In genomic region chr5:140219068-140219971, GRCh38 we compare ENCODE assay signal across 11 cellular contexts. TPM values are rescaled to one million over a fixed set of nuclear protein-coding genes. Genes with fewer than 3 reads are reported as not detected.
DNase-seq lines count a peak whose midpoint lies in the region; ATAC-seq, FAIRE-seq and TF ChIP-seq lines count a peak whose summit lies in the region.
"Had no signal": no experiment of that assay in that cellular context is flagged by ENCODE, and none has a peak within 500 bp of the region (broad histone marks: within the 10 kb centered on the region; RNA-seq: fewer than 3 reads in every experiment).

No MANE protein-coding gene starts in this region.

- H3K36me3 Mint-ChIP-seq in CD8-positive, alpha-beta T cell: no peaks in the 10 kb centered on the region
- H3K36me3 Mint-ChIP-seq: memory B cell had no signal

- CTCF ChIA-PET in CD8-positive, alpha-beta T cell (lab: Charles Lee): interaction anchor here (0.6 kb wide), 1 partner anchor 1652 kb away, joined by 4 read pairs; no protein-coding TSS in a partner anchor

- peaks cover 2% of the 10 kb centered on the region for H3K4me1 Mint-ChIP-seq in CD8-positive, alpha-beta T cell (ENCODE audit: low read depth)

- H3K9me3 Mint-ChIP-seq in CD8-positive, alpha-beta T cell: no peaks in the 10 kb centered on the region
- H3K9me3 Mint-ChIP-seq: central memory CD8-positive, alpha-beta T cell; memory B cell had no signal

- TF ChIP-seq CTCF in heart left ventricle (IDR thresholded peaks at IDR 0.05): no peak
- TF ChIP-seq CTCF in VCaP (conservative IDR thresholded peaks at IDR 0.05): no peak
- no peak for TF ChIP-seq CTCF in CD8-positive, alpha-beta T cell (IDR thresholded peaks at IDR 0.05)

- DNase-seq in heart left ventricle (no peak), Right ventricle myocardium inferior (ENCODE audit: missing footprints) (no peak), iPS-NIHi7 (ENCODE audit: extremely low spot score) (no peak), RCC 7860 (ENCODE audit: low spot score) (no peak), NCI-H2029 (lab: John Stamatoyannopoulos, UW) (no peak)
- DNase-seq in CD8-positive, alpha-beta T cell: no peak
- DNase-seq: NCI-H748 treated with DMSO at 0.1 percent for 48 hours had no signal

- no peak overlapping the region for H3K4me3 Mint-ChIP-seq in CD8-positive, alpha-beta T cell
- H3K4me3 Mint-ChIP-seq: central memory CD8-positive, alpha-beta T cell; memory B cell had no signal

- H3K27ac ChIP-seq in heart left ventricle (peak overlapping the region in 11 of 12 donors; percentile 34 to 87 (median 67)), VCaP (peak overlapping the region; percentile 98), layer of hippocampus (ENCODE audit: low read depth, low read length) (peak overlapping the region; percentile 40)
- H3K27ac ChIP-seq in CD8-positive, alpha-beta T cell (ENCODE audit: low read depth, low read length): no peak overlapping the region

- H3K9me3 ChIP-seq in heart left ventricle: no peaks in the 10 kb centered on the region
- no peaks in the 10 kb centered on the region for H3K9me3 ChIP-seq in CD8-positive, alpha-beta T cell (ENCODE audit: low read length)

- H3K27me3 ChIP-seq in heart left ventricle (no peaks in the 10 kb centered on the region), layer of hippocampus (ENCODE audit: control insufficient read depth, insufficient read depth, low read length) (no peaks in the 10 kb centered on the region)
- no peaks in the 10 kb centered on the region for H3K27me3 ChIP-seq in CD8-positive, alpha-beta T cell (ENCODE audit: insufficient read depth, low read length)

- POLR2A ChIA-PET in CD8-positive, alpha-beta T cell (lab: Charles Lee): no interaction called here

- no peaks in the 10 kb centered on the region for H3K36me3 ChIP-seq in heart left ventricle
- H3K36me3 ChIP-seq in CD8-positive, alpha-beta T cell (ENCODE audit: insufficient read depth, low read length): no peaks in the 10 kb centered on the region

- H3K4me3 ChIP-seq in heart left ventricle: no peak overlapping the region
- no peak overlapping the region for H3K4me3 ChIP-seq in CD8-positive, alpha-beta T cell (ENCODE audit: low read depth, low read length)

- peak in 1 of 4 donors; percentile 33 for ATAC-seq in heart left ventricle
- no peak for ATAC-seq in Right ventricle myocardium inferior
- ATAC-seq in CD8-positive, alpha-beta T cell: no peak

- H3K4me1 ChIP-seq in heart left ventricle: peaks cover 5 to 97% (median 77%) of the 10 kb centered on the region in 12 donors
- no peaks in the 10 kb centered on the region for H3K4me1 ChIP-seq in CD8-positive, alpha-beta T cell (ENCODE audit: insufficient read depth, low read length)

- TF ChIP-seq POLR2A in heart left ventricle (IDR thresholded peaks at IDR 0.05): no peak

- WGBS in heart left ventricle, 4 donors: 56 to 73% (median 70%) methylated on average over 9 of the region's 9 CpGs

- H3K27ac Mint-ChIP-seq in CD8-positive, alpha-beta T cell: no peak overlapping the region
- H3K27ac Mint-ChIP-seq: memory B cell had no signal

- FAIRE-seq in RCC 7860 (lab: Jason Lieb, UNC): no peak

- intact Hi-C loops in heart left ventricle (cut with DNase I) (loop anchor here in 1 of 10 donors (5.0 kb wide), 1 partner anchor 37 kb away; no protein-coding TSS in a partner anchor), Right ventricle myocardium inferior (cut with DNase I) (no loop called here)
- intact Hi-C loops in CD8-positive, alpha-beta T cell (cut with DNase I, micrococcal nuclease): no loop called here

- H3K27me3 Mint-ChIP-seq in CD8-positive, alpha-beta T cell (ENCODE audit: low read depth): no peaks in the 10 kb centered on the region
- H3K27me3 Mint-ChIP-seq: central memory CD8-positive, alpha-beta T cell; memory B cell had no signal

RNA-seq across cellular contexts. Expression of gene CYSTM1, which starts 44.3 kb away (rescaled TPM):
- total RNA-seq in heart left ventricle: 100 to 1,000 TPM in 3 of 9 donors, 10 to 100 TPM in 6; 58.1 to 222 (median 94.5) TPM
- polyA plus RNA-seq in heart left ventricle: 100 to 1,000 TPM in 1 of 2 donors, 10 to 100 TPM in 1; 82.0 to 238 TPM
- 67.0 TPM for total RNA-seq in Right ventricle myocardium inferior
- 1 to 10 TPM; 8.1 to 8.6 TPM for total RNA-seq in CD8-positive, alpha-beta T cell
